ENCODE assay signal across 19 cellular contexts in genomic region chr1:212471891-212472675, GRCh38.
"Had no signal": no experiment of that assay in that cellular context is flagged by ENCODE, and none has a peak within 500 bp of the region (broad histone marks: within the 10 kb centered on the region; RNA-seq: fewer than 3 reads in every experiment).

No MANE protein-coding gene starts in this region.

- H3K4me3 Mint-ChIP-seq: memory B cell; mesothelial cell of epicardium; nephron; stimulated activated naive B cell treated with anti-CD40 and anti-IgM and Interleukin-4, amounts not matched to agents 10 μg/mL and 1 μg/mL and 100 μg/mL, for 72 hours had no signal

- ATAC-seq: left cardiac atrium; sciatic nerve; stimulated activated naive B cell treated with anti-CD40 and anti-IgM and Interleukin-4, amounts not matched to agents 10 μg/mL and 1 μg/mL and 100 μg/mL, for 72 hours had no signal

- H3K36me3 Mint-ChIP-seq: memory B cell; mesothelial cell of epicardium; stimulated activated naive B cell treated with anti-CD40 and anti-IgM and Interleukin-4, amounts not matched to agents 10 μg/mL and 1 μg/mL and 100 μg/mL, for 72 hours had no signal

- H3K9me3 Mint-ChIP-seq: memory B cell, mesothelial cell of epicardium, nephron had no signal

- DNase-seq: effector CD8-positive, alpha-beta T cell; foreskin melanocyte; head of caudate nucleus; kidney; left cardiac atrium; left ventricle myocardium inferior; lower lobe of right lung; stimulated activated CD4-positive, alpha-beta T cell treated with anti-CD3 and anti-CD28 coated beads, Interleukin-2, amount 100 ng/mL, for 24 hours; stimulated activated CD4-positive, alpha-beta T cell treated with anti-CD3 and anti-CD28 coated beads, Interleukin-4, amount 100 ng/mL, for 4 hours; stimulated activated naive B cell treated with anti-CD40 and anti-IgM and Interleukin-4, amounts not matched to agents 10 μg/mL and 1 μg/mL and 100 μg/mL, for 72 hours; thyroid gland; upper lobe of left lung had no signal

- H3K27ac Mint-ChIP-seq: memory B cell; mesothelial cell of epicardium; nephron; stimulated activated naive B cell treated with anti-CD40 and anti-IgM and Interleukin-4, amounts not matched to agents 10 μg/mL and 1 μg/mL and 100 μg/mL, for 72 hours had no signal

- H3K27ac ChIP-seq: coronary artery, hepatocyte, left ventricle myocardium inferior, lower lobe of right lung, suprapubic skin, thyroid gland, upper lobe of left lung had no signal
